20 cellular contexts compared by ENCODE assay signal in genomic region chr6:859936-860335, GRCh38.
"Had no signal": no experiment of that assay in that cellular context is flagged by ENCODE, and none has a peak within 500 bp of the region (broad histone marks: within the 10 kb centered on the region; RNA-seq: fewer than 3 reads in every experiment).

No MANE protein-coding gene starts in this region.

- H3K27ac ChIP-seq: coronary artery, dorsolateral prefrontal cortex, esophagus squamous epithelium, gastrocnemius medialis, heart right ventricle, left lung, lower lobe of right lung had no signal

- H3K9me3 Mint-ChIP-seq: mesothelial cell of epicardium had no signal

- ATAC-seq: gastrocnemius medialis, heart right ventricle, left cardiac atrium, left lung, left ventricle myocardium superior, lower lobe of right lung, mucosa of descending colon had no signal

- H3K36me3 Mint-ChIP-seq: mesothelial cell of epicardium had no signal

- H3K4me3 Mint-ChIP-seq: mesothelial cell of epicardium had no signal

- H3K9me3 ChIP-seq: esophagus squamous epithelium, gastrocnemius medialis, heart right ventricle, left lung, lower lobe of right lung, mucosa of descending colon had no signal

- H3K27ac Mint-ChIP-seq: mesothelial cell of epicardium had no signal

- H3K27me3 ChIP-seq: gastrocnemius medialis had no signal

- H3K4me3 ChIP-seq: coronary artery, dorsolateral prefrontal cortex, esophagus squamous epithelium, gastrocnemius medialis, heart right ventricle, left lung, lower lobe of right lung, mucosa of descending colon had no signal

- H3K36me3 ChIP-seq: esophagus squamous epithelium, gastrocnemius medialis, heart right ventricle, left lung, lower lobe of right lung had no signal

- H3K4me1 ChIP-seq: esophagus squamous epithelium, gastrocnemius medialis, left lung, lower lobe of right lung had no signal

- DNase-seq: dermis blood vessel endothelial cell; dorsolateral prefrontal cortex; effector CD4-positive, alpha-beta T cell; effector memory CD4-positive, alpha-beta T cell; esophagus squamous epithelium; foreskin fibroblast; foreskin melanocyte; gastrocnemius medialis; glutamatergic neuron; head of caudate nucleus; heart right ventricle; hippocampal formation; left cardiac atrium; left lung; left ventricle myocardium superior; lower lobe of right lung; mesenchymal stem cell; mucosa of descending colon had no signal
